Comparison of ENCODE assay signal across 8 cellular contexts in genomic region chr1:10429868-10430215, GRCh38. TPM values are rescaled to one million over a fixed set of nuclear protein-coding genes. Genes with fewer than 3 reads are reported as not detected.
DNase-seq lines count a peak whose midpoint lies in the region; ATAC-seq and TF ChIP-seq lines count a peak whose summit lies in the region.

No MANE protein-coding gene starts in this region.

- H3K36me3 Mint-ChIP-seq in endothelial cell (ENCODE audit: low read depth, unreplicated experiment): peaks cover 3% of the 10 kb centered on the region

- CTCF ChIA-PET in A673 (lab: Charles Lee) (interaction anchor here (0.5 to 2.5 kb wide), 4 partner anchors 12 to 64 kb away, joined by 3 to 24 read pairs (median 8); no protein-coding TSS in a partner anchor), PC-3 (lab: Charles Lee) (interaction anchor here (0.7 to 1.9 kb wide), 2 partner anchors 42 to 169 kb away, joined by 4 to 7 read pairs; no protein-coding TSS in a partner anchor)

- no peaks in the 10 kb centered on the region for H3F3A ChIP-seq in PC-3 (ENCODE audit: low read length, unreplicated experiment)

- H3K4me3 ChIP-seq in A673 (ENCODE audit: low read depth, low read length, poor library complexity, severe bottlenecking) (peak overlapping the region; percentile 90), PC-3 (ENCODE audit: low read length) (peak overlapping the region; percentile 85), neutrophil (ENCODE audit: low read depth in 1 of 2, low read length in 1 of 2) (peak overlapping the region; percentile 69 to 97)

- peak overlapping the region; percentile 88 for H3K9ac ChIP-seq in PC-3 (ENCODE audit: low read length)

- H3K9me3 Mint-ChIP-seq in endothelial cell (ENCODE audit: unreplicated experiment): no peaks in the 10 kb centered on the region

- no peaks in the 10 kb centered on the region for H3K36me3 ChIP-seq in A673 (ENCODE audit: insufficient read depth, low read length, poor library complexity, severe bottlenecking)
- H3K36me3 ChIP-seq in PC-3 (ENCODE audit: low read depth, low read length): no peaks in the 10 kb centered on the region
- no peaks in the 10 kb centered on the region for H3K36me3 ChIP-seq in neutrophil

- H3K9me3 ChIP-seq in A673 (ENCODE audit: low read depth, low read length, poor library complexity, severe bottlenecking) (no peaks in the 10 kb centered on the region), PC-3 (ENCODE audit: low read length) (no peaks in the 10 kb centered on the region), neutrophil (no peaks in the 10 kb centered on the region)

- H4K20me1 ChIP-seq in PC-3 (ENCODE audit: low read length): no peaks in the 10 kb centered on the region

- peaks cover 12% of the 10 kb centered on the region for H3K4me1 Mint-ChIP-seq in endothelial cell (ENCODE audit: unreplicated experiment)

- intact Hi-C loops in A673 (cut with micrococcal nuclease; ENCODE audit: unreplicated experiment): loop anchor here (1.0 to 10.0 kb wide), 5 partner anchors 42 to 805 kb away; partner anchors contain the start of genes DFFA and PEX14
- intact Hi-C loops in PC-3 (cut with micrococcal nuclease): loop anchor here (1.0 kb wide), 2 partner anchors 42 to 64 kb away; partner anchors contain the start of gene DFFA

- POLR2A ChIA-PET in A673 (lab: Charles Lee; ENCODE audit: low non-redundant PET) (interaction anchor here (0.7 kb wide), 1 partner anchor 345 kb away, joined by 9 read pairs; no protein-coding TSS in a partner anchor), PC-3 (lab: Charles Lee; ENCODE audit: unreplicated experiment) (no interaction called here)

- peak overlapping the region; percentile 48 for H3K27ac Mint-ChIP-seq in endothelial cell (ENCODE audit: unreplicated experiment)

- H3K4me1 ChIP-seq in A673 (ENCODE audit: insufficient read depth, low read length, poor library complexity, severe bottlenecking) (peaks cover 5% of the 10 kb centered on the region), PC-3 (ENCODE audit: insufficient read depth, low read length) (peaks cover 8% of the 10 kb centered on the region; the same call in 1 of the 2 replicates), neutrophil (ENCODE audit: control insufficient read depth in 1 of 2, insufficient read depth in 1 of 2, low read depth in 1 of 2, low read length in 1 of 2) (peaks cover 34 to 45% of the 10 kb centered on the region in 2 experiments)

- H3K4me3 Mint-ChIP-seq in endothelial cell (ENCODE audit: unreplicated experiment): peak overlapping the region; percentile 95

- no TSS peak for BruUV-seq in A673 (replicated peaks; lab: Mats Ljungman, UMichigan)
- BruUV-seq in PC-3 (replicated peaks; lab: Mats Ljungman, UMichigan): TSS peak; percentile 66

- ATAC-seq in GM18873 (IDR thresholded peaks at IDR 0.05; ENCODE audit: low FRiP score, unreplicated experiment) (peak; percentile 9), PC-3 (no peak; the same call in 1 of the 2 replicates)

- no peaks in the 10 kb centered on the region for H3K9me2 ChIP-seq in PC-3 (replicated peaks; ENCODE audit: low read length)

- peak overlapping the region; percentile 98 for H3K4me2 ChIP-seq in PC-3 (ENCODE audit: low read length)

- H2AFZ ChIP-seq in PC-3 (ENCODE audit: low read length): peak overlapping the region; percentile 98

- peaks cover 3% of the 10 kb centered on the region for H3K27me3 Mint-ChIP-seq in endothelial cell (ENCODE audit: unreplicated experiment)

- H3K27me3 ChIP-seq in A673 (replicated peaks; ENCODE audit: insufficient read depth, low read depth, low read length, poor library complexity): no peaks in the 10 kb centered on the region
- H3K27me3 ChIP-seq in PC-3 (ENCODE audit: low read length): no peaks in the 10 kb centered on the region
- H3K27me3 ChIP-seq in neutrophil: no peaks in the 10 kb centered on the region

- H3K79me2 ChIP-seq in PC-3 (ENCODE audit: low read length): peaks cover 16% of the 10 kb centered on the region

- DNase-seq in A673 (ENCODE audit: low spot score) (no peak), PC-3 (peak; percentile 28), endothelial cell (ENCODE audit: low spot score) (no peak), HuH-7 (ENCODE audit: low spot score) (no peak), DMS 273 (lab: John Stamatoyannopoulos, UW; ENCODE audit: unreplicated experiment) (no peak), kidney glomerular epithelial cell (lab: John Stamatoyannopoulos, UW) (no peak)

- H3K27ac ChIP-seq in A673 (ENCODE audit: low read depth, low read length, poor library complexity, severe bottlenecking): peak overlapping the region; percentile 90
- peak overlapping the region; percentile 71; the same call in 1 of the 2 replicates for H3K27ac ChIP-seq in PC-3 (ENCODE audit: low read length)
- peak overlapping the region; percentile 81 for H3K27ac ChIP-seq in neutrophil

- no peak for TF ChIP-seq CTCF in A673 (conservative IDR thresholded peaks at IDR 0.05; ENCODE audit: low read depth, low read length)
- TF ChIP-seq CTCF in PC-3 (conservative IDR thresholded peaks at IDR 0.05; ENCODE audit: low read depth, low read length): no peak
- no peak for TF ChIP-seq CTCF in endothelial cell (IDR thresholded peaks at IDR 0.05; ENCODE audit: unreplicated experiment)
- no peak for TF ChIP-seq CTCF in neutrophil (IDR thresholded peaks at IDR 0.05)

RNA-seq across cellular contexts. Expression of gene CENPS, which starts 0.4 kb away (rescaled TPM):
- total RNA-seq in A673 (2021): 37.7 and 42.2 TPM in 2 replicates
- 16.3 and 19.5 TPM in 2 replicates for total RNA-seq in PC-3 (2014; rRNA removed)
- total RNA-seq in endothelial cell (ENCODE audit: unreplicated experiment): 9.8 TPM

RNA-seq across cellular contexts. Expression of gene CORT, which starts 20.0 kb away (rescaled TPM):
- total RNA-seq in A673 (2021): 1.4 and 2.0 TPM in 2 replicates
- 1.2 TPM in 1 of 2 replicates, not detected in the other for total RNA-seq in PC-3 (2014; rRNA removed)
- 0.77 TPM for total RNA-seq in endothelial cell (ENCODE audit: unreplicated experiment)

RNA-seq across cellular contexts. Expression of gene PGD, which starts 31.0 kb away (rescaled TPM):
- 423 and 451 TPM in 2 replicates for total RNA-seq in A673 (2021)
- total RNA-seq in PC-3 (2014; rRNA removed): 150 and 162 TPM in 2 replicates
- total RNA-seq in endothelial cell (ENCODE audit: unreplicated experiment): 196 TPM

RNA-seq across cellular contexts. Expression of gene DFFA, which starts 42.5 kb away (rescaled TPM):
- 49.1 and 49.7 TPM in 2 replicates for total RNA-seq in A673 (2021)
- total RNA-seq in PC-3 (2014; rRNA removed): 46.7 and 52.0 TPM in 2 replicates
- 77.1 TPM for total RNA-seq in endothelial cell (ENCODE audit: unreplicated experiment)

RNA-seq across cellular contexts. Expression of gene PEX14, which starts 44.9 kb away (rescaled TPM):
- total RNA-seq in A673 (2021): 26.8 and 29.3 TPM in 2 replicates
- 24.9 and 32.1 TPM in 2 replicates for total RNA-seq in PC-3 (2014; rRNA removed)
- 20.9 TPM for total RNA-seq in endothelial cell (ENCODE audit: unreplicated experiment)
